In the genomic region with DNA sequence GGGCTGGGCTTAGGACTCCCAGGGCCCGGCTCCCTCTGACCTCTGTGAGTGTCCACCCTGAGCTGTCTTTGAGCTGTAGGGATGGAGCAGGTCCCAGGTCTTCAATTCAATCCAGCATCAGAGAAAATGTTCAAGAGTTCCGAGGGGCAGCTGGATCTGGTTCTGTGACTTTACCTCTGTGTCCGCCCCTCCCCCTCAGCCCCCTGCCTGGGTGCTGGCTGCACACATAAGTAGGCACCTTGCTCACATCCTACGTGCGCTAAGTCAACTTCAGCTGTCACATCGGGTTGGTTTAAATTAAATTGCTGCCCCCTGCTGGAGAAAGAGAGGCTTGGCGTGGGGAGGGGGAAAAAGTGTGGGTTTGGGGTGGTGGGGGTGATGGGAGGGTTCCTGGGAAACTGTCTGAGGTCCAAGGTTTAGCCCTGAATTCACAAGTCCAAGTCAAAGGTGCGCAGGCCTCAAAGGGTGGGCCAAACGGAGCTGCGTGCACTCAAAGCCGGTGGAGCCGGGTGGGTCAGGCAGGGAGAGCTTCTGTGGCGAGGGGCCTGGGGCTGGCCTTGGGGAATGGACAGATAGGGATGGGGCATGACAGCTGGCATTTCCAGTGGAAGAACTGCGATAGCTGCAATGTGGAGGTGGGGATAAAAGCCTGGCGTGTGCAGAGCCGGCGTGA, we compare ENCODE assay signal across 11 cellular contexts. TPM values are rescaled to one million over a fixed set of nuclear protein-coding genes. Genes with fewer than 3 reads are reported as not detected.
A peak's percentile ranks its signal among the peaks of the same experiment; 100 is the strongest.
DNase-seq lines count a peak whose midpoint lies in the region; ATAC-seq and TF ChIP-seq lines count a peak whose summit lies in the region.
"Had no signal": no experiment of that assay in that cellular context is flagged by ENCODE, and none has a peak within 500 bp of the region (broad histone marks: within the 10 kb centered on the region; RNA-seq: fewer than 3 reads in every experiment).

No MANE protein-coding gene starts in this region.

- H3K27ac ChIP-seq in GM23338 (ENCODE audit: low read depth) = no peak overlapping the region
- H3K27ac ChIP-seq in right lobe of liver = no peak overlapping the region

- TF ChIP-seq CTCF in GM23338 (conservative IDR thresholded peaks at IDR 0.05; ENCODE audit: low read depth in 2 of 2) = peak; percentile 74 to 84
- peak; percentile 35 to 52 (median 44) for TF ChIP-seq CTCF in right lobe of liver (IDR thresholded peaks at IDR 0.05)
- TF ChIP-seq CTCF in mucosa of descending colon (IDR thresholded peaks at IDR 0.05) = no peak

- H3F3A ChIP-seq in GM23338 (replicated peaks; ENCODE audit: low read depth) = no peaks in the 10 kb centered on the region

- H3K9me3 Mint-ChIP-seq in GM23338 = no peaks in the 10 kb centered on the region

- H3K36me3 ChIP-seq in GM23338 (ENCODE audit: insufficient read depth) = no peaks in the 10 kb centered on the region
- no peaks in the 10 kb centered on the region for H3K36me3 ChIP-seq in adipocyte (ENCODE audit: control insufficient read depth, insufficient read depth, low read length, severe bottlenecking)
- H3K36me3 ChIP-seq in right lobe of liver = no peaks in the 10 kb centered on the region
- no peaks in the 10 kb centered on the region for H3K36me3 ChIP-seq in mucosa of descending colon (ENCODE audit: low read depth)

- no peak overlapping the region for H3K4me3 Mint-ChIP-seq in GM23338

- H3K27me3 ChIP-seq in GM23338 (ENCODE audit: insufficient read depth) (no peaks in the 10 kb centered on the region), adipocyte (replicated peaks; ENCODE audit: control insufficient read depth, insufficient read depth, low read length) (peaks cover 54% of the 10 kb centered on the region), right lobe of liver (no peaks in the 10 kb centered on the region)

- H3K9ac ChIP-seq in adipocyte (ENCODE audit: low read length) = no peak overlapping the region

- peak; percentile 6 to 8 for DNase-seq in AML-193 (lab: John Stamatoyannopoulos, UW)
- peak; percentile 83 for DNase-seq in GM23338 (ENCODE audit: low spot score)
- DNase-seq in adipocyte (ENCODE audit: low read depth) = peak; percentile 47
- no peak for DNase-seq in right lobe of liver
- DNase-seq in cerebellar cortex (ENCODE audit: low spot score) = no peak
- DNase-seq in mucosa of descending colon = no peak
- no peak for DNase-seq in COLO829 (ENCODE audit: low spot score)
- DNase-seq: stimulated activated CD4-positive, alpha-beta T cell treated with anti-CD3 and anti-CD28 coated beads, Interleukin-2, amount 100 ng/mL, for 48 hours had no signal

- 8% methylated on average over 8 of the region's 17 CpGs for WGBS in right lobe of liver (ENCODE audit: insufficient coverage, low coverage, low lambda C conversion rate, missing lambda C conversion rate)

- no peak for TF ChIP-seq POLR2A in right lobe of liver (IDR thresholded peaks at IDR 0.05)

- ATAC-seq in GM23338 = peak; percentile 71
- ATAC-seq in right lobe of liver = peak in 3 of 4 donors; percentile 9 to 46 (median 30)
- no peak for ATAC-seq in GM18498 (IDR thresholded peaks at IDR 0.05; ENCODE audit: unreplicated experiment)
- no peak for ATAC-seq in mucosa of descending colon

- H4K20me1 ChIP-seq in GM23338 (replicated peaks; ENCODE audit: insufficient read depth) = no peaks in the 10 kb centered on the region

- H3K4me1 ChIP-seq in GM23338 (ENCODE audit: insufficient read depth) (peaks cover 4% of the 10 kb centered on the region; the same call in 1 of the 2 replicates), adipocyte (ENCODE audit: control insufficient read depth, insufficient read depth, low read length) (no peaks in the 10 kb centered on the region), right lobe of liver (no peaks in the 10 kb centered on the region), mucosa of descending colon (ENCODE audit: low read depth) (no peaks in the 10 kb centered on the region)

- H3K27ac Mint-ChIP-seq in GM23338 = no peak overlapping the region

- no peaks in the 10 kb centered on the region for H3K9me3 ChIP-seq in adipocyte (ENCODE audit: control insufficient read depth, low read length)
- H3K9me3 ChIP-seq in right lobe of liver = no peaks in the 10 kb centered on the region
- no peaks in the 10 kb centered on the region for H3K9me3 ChIP-seq in mucosa of descending colon

- H3K9me2 ChIP-seq in GM23338 (ENCODE audit: insufficient read depth) = no peaks in the 10 kb centered on the region

- peak overlapping the region; percentile 67; the same call in 1 of the 2 replicates for H3K4me2 ChIP-seq in GM23338

- intact Hi-C loops in right lobe of liver (cut with DNase I) = no loop called here
- intact Hi-C loops in mucosa of descending colon (cut with DNase I, micrococcal nuclease) = no loop called here

- H3K4me3 ChIP-seq in GM23338 = no peak overlapping the region
- H3K4me3 ChIP-seq in adipocyte (ENCODE audit: low read length) = no peak overlapping the region
- H3K4me3 ChIP-seq in right lobe of liver = no peak overlapping the region
- no peak overlapping the region for H3K4me3 ChIP-seq in mucosa of descending colon

- H3K4me1 Mint-ChIP-seq in GM23338 = peaks cover 10% of the 10 kb centered on the region; the same call in 2 of the 3 replicates

- no peaks in the 10 kb centered on the region for H3K36me3 Mint-ChIP-seq in GM23338 (ENCODE audit: low read depth)

- peaks cover 8% of the 10 kb centered on the region for H3K27me3 Mint-ChIP-seq in GM23338 (ENCODE audit: insufficient read depth, low read depth, poor library complexity)

- peak overlapping the region; percentile 38; the same call in 1 of the 2 replicates for H2AFZ ChIP-seq in GM23338

- no peaks in the 10 kb centered on the region for H3K79me2 ChIP-seq in GM23338 (replicated peaks; ENCODE audit: insufficient read depth)

TF ChIP-seq in GM23338, 12 proteins besides CTCF, POLR2A, EP300 and RAD21 (continues in another document):
- TF ChIP-seq STAT1 (IDR thresholded peaks at IDR 0.05; ENCODE audit: unreplicated experiment) = no peak

RNA-seq across cellular contexts. Expression of gene WFDC5, which starts 3.0 kb away (rescaled TPM):
- not detected in 2 replicates for total RNA-seq in GM23338 (2014; rRNA removed; shearing (Covaris generic))
- not detected in 2 replicates for polyA plus RNA-seq in GM23338 (2016; fragmentation: Nextera tagmentation; extraction: Ambion mirVana)
- total RNA-seq in right lobe of liver = not detected
- not detected for total RNA-seq in mucosa of descending colon
- total RNA-seq: glomerular endothelial cell, HT1080 had no signal

RNA-seq across cellular contexts. Expression of gene KCNS1, which starts 11.0 kb away (rescaled TPM):
- total RNA-seq in GM23338 (2014; rRNA removed; shearing (Covaris generic)) = 0.97 and 3.2 TPM in 2 replicates
- 0.30 and 0.37 TPM in 2 replicates for polyA plus RNA-seq in GM23338 (2016; fragmentation: Nextera tagmentation; extraction: Ambion mirVana)
- total RNA-seq in right lobe of liver (under 1 TPM in 1 of 6 experiments, not detected in 5; 0.12 TPM), mucosa of descending colon (under 1 TPM in 2 of 3 donors, not detected in 1; 0.09 to 0.17 TPM)
- total RNA-seq: HT1080 had no signal

RNA-seq across cellular contexts. Expression of gene WFDC12, which starts 12.3 kb away (rescaled TPM):
- not detected in 2 replicates for total RNA-seq in GM23338 (2014; rRNA removed; shearing (Covaris generic))
- not detected in 2 replicates for polyA plus RNA-seq in GM23338 (2016; fragmentation: Nextera tagmentation; extraction: Ambion mirVana)
- total RNA-seq in right lobe of liver = not detected
- total RNA-seq in mucosa of descending colon = not detected
- total RNA-seq: glomerular endothelial cell, HT1080 had no signal

Comparison
In these comparisons a context has a peak if more than half of its experiments do, and no peak if none do; other contexts are left out.
1. DNase-seq: peak in AML-193 (2 of 2), GM23338 (single experiment) and adipocyte (single experiment); none in right lobe of liver (0 of 3), cerebellar cortex (single experiment), mucosa of descending colon (0 of 3) and COLO829 (single experiment).
2. ATAC-seq: peak in GM23338 (single experiment) and right lobe of liver (3 of 4); none in GM18498 (single experiment) and mucosa of descending colon (single experiment).